In genomic region chr11:15200696-15201095, GRCh38 we compare ENCODE assay signal across 20 cellular contexts.
DNase-seq lines count a peak whose midpoint lies in the region; ATAC-seq, FAIRE-seq and TF ChIP-seq lines count a peak whose summit lies in the region.
"Had no signal": no experiment of that assay in that cellular context is flagged by ENCODE, and none has a peak within 500 bp of the region (broad histone marks: within the 10 kb centered on the region; RNA-seq: fewer than 3 reads in every experiment).

No MANE protein-coding gene starts in this region.

- DNase-seq in activated CD8-positive, alpha-beta memory T cell treated with anti-CD3 and anti-CD28 coated beads, Interleukin-2, amount 10 ng/mL, durations not matched to agents 7 days and 5 days: peak; percentile 28
- no peak for DNase-seq in activated CD8-positive, alpha-beta memory T cell treated with anti-CD3 and anti-CD28 coated beads, Interleukin-2, amount 50 U/mL, for 48 hours
- DNase-seq in ascending aorta (ENCODE audit: low spot score in 2 of 2): no peak
- DNase-seq in kidney: no peak
- no peak for DNase-seq in trophoblast cell
- DNase-seq in sigmoid colon: no peak
- DNase-seq in mesenteric fat pad (ENCODE audit: low spot score): no peak
- DNase-seq: C1 segment of cervical spinal cord; Calu3; CD4-positive, alpha-beta memory T cell; COR-L47; DMS53; DMS79 treated with DMSO at 0.1 percent for 48 hours; GF-D8; H9 had no signal

- no peak overlapping the region for H2BK120ac ChIP-seq in trophoblast cell (ENCODE audit: insufficient read depth, low read length, poor library complexity)

- no peak overlapping the region for H4K91ac ChIP-seq in trophoblast cell (ENCODE audit: low read depth, low read length)

- no peaks in the 10 kb centered on the region for H3K4me1 Mint-ChIP-seq in activated CD8-positive, alpha-beta memory T cell treated with anti-CD3 and anti-CD28 coated beads, Interleukin-2, amount 10 ng/mL, durations not matched to agents 7 days and 5 days
- H3K4me1 Mint-ChIP-seq: CD4-positive, alpha-beta memory T cell; GM23338; H9 had no signal

- no peak overlapping the region for H3K9ac ChIP-seq in kidney (ENCODE audit: low read length in 2 of 2)
- H3K9ac ChIP-seq in trophoblast cell (ENCODE audit: low read length): peak overlapping the region; percentile 7

- H3K36me3 Mint-ChIP-seq in activated CD8-positive, alpha-beta memory T cell treated with anti-CD3 and anti-CD28 coated beads, Interleukin-2, amount 10 ng/mL, durations not matched to agents 7 days and 5 days: no peaks in the 10 kb centered on the region
- H3K36me3 Mint-ChIP-seq: CD4-positive, alpha-beta memory T cell had no signal

- no peak for TF ChIP-seq CTCF in ascending aorta (IDR thresholded peaks at IDR 0.05)
- TF ChIP-seq CTCF in kidney (IDR thresholded peaks at IDR 0.05; ENCODE audit: borderline replicate concordance, extremely low read depth, insufficient read depth): no peak
- TF ChIP-seq CTCF in sigmoid colon (IDR thresholded peaks at IDR 0.05): no peak

- no peak overlapping the region for H3K18ac ChIP-seq in trophoblast cell (ENCODE audit: low read length)

- no peak overlapping the region for H2AFZ ChIP-seq in trophoblast cell (ENCODE audit: insufficient read depth, low read length, poor library complexity)
- H2AFZ ChIP-seq: GM23338 had no signal

- no peak overlapping the region for H3K4ac ChIP-seq in trophoblast cell (ENCODE audit: low read depth, low read length)

- no peak overlapping the region for H3K27ac Mint-ChIP-seq in activated CD8-positive, alpha-beta memory T cell treated with anti-CD3 and anti-CD28 coated beads, Interleukin-2, amount 10 ng/mL, durations not matched to agents 7 days and 5 days
- H3K27ac Mint-ChIP-seq: CD4-positive, alpha-beta memory T cell; GM23338 had no signal

- H3K4me2 ChIP-seq in trophoblast cell (ENCODE audit: low read length): no peak overlapping the region
- H3K4me2 ChIP-seq: GM23338 had no signal

- H2AK5ac ChIP-seq in trophoblast cell (ENCODE audit: low read length): no peak overlapping the region

- no peaks in the 10 kb centered on the region for H3K79me1 ChIP-seq in trophoblast cell (ENCODE audit: low read length)

- intact Hi-C loops in ascending aorta (cut with DNase I) (no loop called here), kidney (cut with DNase I) (no loop called here), sigmoid colon (cut with DNase I) (no loop called here)

- no peaks in the 10 kb centered on the region for H3K9me3 Mint-ChIP-seq in activated CD8-positive, alpha-beta memory T cell treated with anti-CD3 and anti-CD28 coated beads, Interleukin-2, amount 10 ng/mL, durations not matched to agents 7 days and 5 days (ENCODE audit: low read depth)
- H3K9me3 Mint-ChIP-seq: CD4-positive, alpha-beta memory T cell; GM23338; H9 had no signal

- FAIRE-seq in kidney (lab: Jason Lieb, UNC): no peak
- FAIRE-seq: GM12891, GM18507 had no signal

- H3K4me3 ChIP-seq in ascending aorta (no peak overlapping the region), kidney (ENCODE audit: low read length in 2 of 2) (no peak overlapping the region), trophoblast cell (ENCODE audit: low read depth, low read length) (no peak overlapping the region), sigmoid colon (no peak overlapping the region)
- H3K4me3 ChIP-seq: GM23338 had no signal

- no peaks in the 10 kb centered on the region for H3K79me2 ChIP-seq in trophoblast cell (ENCODE audit: control insufficient read depth, insufficient read depth, low read length, poor library complexity)

- TF ChIP-seq POLR2A in sigmoid colon (IDR thresholded peaks at IDR 0.05): no peak

- no peak overlapping the region for H3K4me3 Mint-ChIP-seq in activated CD8-positive, alpha-beta memory T cell treated with anti-CD3 and anti-CD28 coated beads, Interleukin-2, amount 10 ng/mL, durations not matched to agents 7 days and 5 days
- H3K4me3 Mint-ChIP-seq: CD4-positive, alpha-beta memory T cell; GM23338; H9 had no signal

- H2BK12ac ChIP-seq in trophoblast cell (ENCODE audit: low read length): no peak overlapping the region

- H3K4me1 ChIP-seq in ascending aorta: peaks cover 0 to 10% of the 10 kb centered on the region in 2 donors
- peaks cover 30 to 54% of the 10 kb centered on the region in 2 donors for H3K4me1 ChIP-seq in kidney (ENCODE audit: control insufficient read depth in 1 of 2, insufficient read depth in 1 of 2, low read depth in 1 of 2, low read length in 2 of 2)
- no peaks in the 10 kb centered on the region for H3K4me1 ChIP-seq in trophoblast cell (ENCODE audit: control insufficient read depth in 1 of 2, insufficient read depth in 2 of 2, low read length in 2 of 2)
- H3K4me1 ChIP-seq in sigmoid colon: peaks cover 0 to 45% (median 37%) of the 10 kb centered on the region in 4 donors

- H3K9me3 ChIP-seq in ascending aorta (no peaks in the 10 kb centered on the region), kidney (ENCODE audit: control insufficient read depth in 1 of 2, low read length in 2 of 2) (no peaks in the 10 kb centered on the region), trophoblast cell (ENCODE audit: insufficient read depth, low read depth, low read length) (peaks cover 2% of the 10 kb centered on the region), sigmoid colon (no peaks in the 10 kb centered on the region)

- CTCF ChIA-PET in activated CD8-positive, alpha-beta memory T cell treated with anti-CD3 and anti-CD28 coated beads, Interleukin-2, amount 10 ng/mL, durations not matched to agents 7 days and 5 days (lab: Charles Lee): interaction anchor here (1.7 kb wide), 1 partner anchor 100 kb away, joined by 4 read pairs; no protein-coding TSS in a partner anchor

- no CpG with 5 or more reads among the region's 12 CpGs for WGBS in trophoblast cell (ENCODE audit: extremely low coverage, insufficient coverage, insufficient read length)
- 91 to 95% methylated on average over 12 of the region's 12 CpGs for WGBS in sigmoid colon, 2 donors

- no peak for TF ChIP-seq EP300 in sigmoid colon (IDR thresholded peaks at IDR 0.05)

- no peak for ATAC-seq in activated CD8-positive, alpha-beta memory T cell treated with anti-CD3 and anti-CD28 coated beads, Interleukin-2, amount 10 ng/mL, durations not matched to agents 7 days and 5 days
- no peak for ATAC-seq in HG03095 (IDR thresholded peaks at IDR 0.05; ENCODE audit: unreplicated experiment)
- ATAC-seq: GM23338, HCT116 had no signal

- no peak overlapping the region for H4K12ac ChIP-seq in trophoblast cell (ENCODE audit: low read depth, low read length)

- H3K36me3 ChIP-seq in ascending aorta (no peaks in the 10 kb centered on the region), kidney (ENCODE audit: control insufficient read depth in 1 of 2, insufficient read depth in 2 of 2, low read length in 2 of 2) (no peaks in the 10 kb centered on the region), trophoblast cell (ENCODE audit: control insufficient read depth in 1 of 2, insufficient read depth in 2 of 2, low read length in 2 of 2) (no peaks in the 10 kb centered on the region), sigmoid colon (no peaks in the 10 kb centered on the region)

- no peak overlapping the region for H3K14ac ChIP-seq in trophoblast cell (ENCODE audit: low read length)

- H2BK5ac ChIP-seq in trophoblast cell (ENCODE audit: low read depth, low read length, poor library complexity): no peak overlapping the region

- peak overlapping the region; percentile 52 for H3K23ac ChIP-seq in trophoblast cell (ENCODE audit: low read length)

- H3K27ac ChIP-seq in ascending aorta (peak overlapping the region; percentile 22 to 25), kidney (ENCODE audit: low read depth in 2 of 2, low read length in 2 of 2) (peak overlapping the region; percentile 18 to 39), trophoblast cell (ENCODE audit: low read depth, low read length) (no peak overlapping the region), sigmoid colon (no peak overlapping the region)

- H4K8ac ChIP-seq in trophoblast cell (ENCODE audit: low read depth, low read length): no peak overlapping the region

- no peaks in the 10 kb centered on the region for H3K27me3 ChIP-seq in ascending aorta
- H3K27me3 ChIP-seq in trophoblast cell (ENCODE audit: insufficient read depth, low read length): no peaks in the 10 kb centered on the region
- no peaks in the 10 kb centered on the region for H3K27me3 ChIP-seq in sigmoid colon

- H3K27me3 Mint-ChIP-seq in activated CD8-positive, alpha-beta memory T cell treated with anti-CD3 and anti-CD28 coated beads, Interleukin-2, amount 10 ng/mL, durations not matched to agents 7 days and 5 days: peaks cover 12% of the 10 kb centered on the region

Comparison
In these comparisons a context has a peak if more than half of its experiments do, and no peak if none do; other contexts are left out.
1. H3K27ac ChIP-seq: peak in ascending aorta (2 of 2) and kidney (2 of 2); none in trophoblast cell (single experiment) and sigmoid colon (0 of 4).